In genomic region chr9:132994410-132995120, GRCh38 we compare ENCODE assay signal across 1 cellular context.
TF ChIP-seq lines count a peak whose summit lies in the region.

No MANE protein-coding gene starts in this region.

TF ChIP-seq in K562, 482 proteins besides CTCF, POLR2A, EP300 and RAD21 (continued from another document):
- TF ChIP-seq SOX6 (IDR thresholded peaks at IDR 0.05) (peak; percentile 96), NFE2L1 (tag; IDR thresholded peaks at IDR 0.05; ENCODE audit: borderline replicate concordance, low read depth) (no peak), SMARCE1 (IDR thresholded peaks at IDR 0.05) (peak; percentile 61), TCF7L2 (IDR thresholded peaks at IDR 0.05; ENCODE audit: low read depth, low read length) (no peak), POLR2AphosphoS5 (IDR thresholded peaks at IDR 0.05; ENCODE audit: control insufficient read depth, insufficient read depth, low read depth, low read length) (peak; percentile 50; the same call in 1 of the 2 replicates), ARID1B (IDR thresholded peaks at IDR 0.05) (peak; percentile 89), IRF9 (tag; IDR thresholded peaks at IDR 0.05) (no peak), UBTF (IDR thresholded peaks at IDR 0.05; ENCODE audit: borderline replicate concordance in 1 of 2, low read depth in 2 of 2, low read length in 2 of 2) (peak in 1 of 2 experiments; percentile 59; a peak in 1 of 4 replicates), SRF (CRISPR knock-in tag; IDR thresholded peaks at IDR 0.05) (peak in 1 of 2 experiments; percentile 58; a peak in 2 of 4 replicates), POLR2G (IDR thresholded peaks at IDR 0.05; ENCODE audit: low read depth, low read length) (peak; percentile 60), NFIC (IDR thresholded peaks at IDR 0.05) (peak; percentile 60; the same call in 1 of the 2 replicates), KLF16 (IDR thresholded peaks at IDR 0.05) (peak; percentile 86), ZNF274 (IDR thresholded peaks at IDR 0.05; ENCODE audit: borderline replicate concordance, low read depth, low read length) (no peak), NR2C2 (CRISPR knock-in tag; IDR thresholded peaks at IDR 0.05) (no peak), NR2C2 (tag; IDR thresholded peaks at IDR 0.05) (no peak), ELF1 (tag; IDR thresholded peaks at IDR 0.05) (no peak), JUN (IDR thresholded peaks at IDR 0.05; ENCODE audit: borderline replicate concordance, low read depth, low read length) (peak; percentile 63; the same call in 1 of the 2 replicates), JUN (CRISPR knock-in tag; IDR thresholded peaks at IDR 0.05; ENCODE audit: borderline replicate concordance) (0 out of 2 replicates have a peak, but pooled peaks have one; percentile 25), LARP7 (IDR thresholded peaks at IDR 0.05) (no peak), CCNT2 (IDR thresholded peaks at IDR 0.05; ENCODE audit: borderline replicate concordance, extremely low read depth, insufficient read length, low read depth, low read length) (peak; percentile 81), FOXK2 (conservative IDR thresholded peaks at IDR 0.05 in 1 of 2, IDR thresholded peaks at IDR 0.05 in 1 of 2; ENCODE audit: low read depth in 2 of 2) (peak; percentile 43 to 61; a peak in 2 of 4 replicates), GABPA (tag; conservative IDR thresholded peaks at IDR 0.05; ENCODE audit: low read depth) (peak; percentile 39), HIVEP1 (CRISPR knock-in tag; IDR thresholded peaks at IDR 0.05) (no peak), MCM7 (IDR thresholded peaks at IDR 0.05) (no peak), MAFK (IDR thresholded peaks at IDR 0.05; ENCODE audit: low read length) (0 out of 2 replicates have a peak, but pooled peaks have one; percentile 0), ZNF24 (IDR thresholded peaks at IDR 0.05) (peak; percentile 71; the same call in 1 of the 2 replicates), ZNF717 (CRISPR knock-in tag; IDR thresholded peaks at IDR 0.05) (no peak), CBFA2T3 (IDR thresholded peaks at IDR 0.05) (peak; percentile 89), MTA3 (IDR thresholded peaks at IDR 0.05; ENCODE audit: borderline replicate concordance) (peak; percentile 66; the same call in 1 of the 2 replicates), ZC3H4 (CRISPR knock-in tag; IDR thresholded peaks at IDR 0.05; ENCODE audit: borderline replicate concordance) (no peak), PRDM10 (IDR thresholded peaks at IDR 0.05; ENCODE audit: partially characterized antibody) (peak; percentile 30), HCFC1 (IDR thresholded peaks at IDR 0.05; ENCODE audit: low read depth, low read length) (no peak), ZNF121 (CRISPR knock-in tag; conservative IDR thresholded peaks at IDR 0.05) (no peak), PTRF (tag; IDR thresholded peaks at IDR 0.05) (no peak), FOXA3 (CRISPR knock-in tag; conservative IDR thresholded peaks at IDR 0.05 in 1 of 2, IDR thresholded peaks at IDR 0.05 in 1 of 2) (peak in 1 of 2 experiments; percentile 79; a peak in 2 of 4 replicates), ZNF639 (CRISPR knock-in tag; conservative IDR thresholded peaks at IDR 0.05 in 1 of 2, IDR thresholded peaks at IDR 0.05 in 1 of 2) (0 out of 4 replicates have a peak, but pooled peaks of 1 of the 2 experiments have one; percentile 50), ZFP36 (IDR thresholded peaks at IDR 0.05; ENCODE audit: low read depth, low read length, partially characterized antibody) (peak; percentile 26), USF1 (CRISPR knock-in tag; IDR thresholded peaks at IDR 0.05) (peak; percentile 51), HES1 (IDR thresholded peaks at IDR 0.05; ENCODE audit: low read depth) (peak; percentile 78)
- TF ChIP-seq, protein P1, sequence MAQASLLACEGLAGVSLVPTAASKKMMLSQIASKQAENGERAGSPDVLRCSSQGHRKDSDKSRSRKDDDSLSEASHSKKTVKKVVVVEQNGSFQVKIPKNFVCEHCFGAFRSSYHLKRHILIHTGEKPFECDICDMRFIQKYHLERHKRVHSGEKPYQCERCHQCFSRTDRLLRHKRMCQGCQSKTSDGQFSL (CRISPR knock-in tag; IDR thresholded peaks at IDR 0.05) = no peak
- TF ChIP-seq, protein P1 (tag; IDR thresholded peaks at IDR 0.05) = no peak
- TF ChIP-seq, protein P2, sequence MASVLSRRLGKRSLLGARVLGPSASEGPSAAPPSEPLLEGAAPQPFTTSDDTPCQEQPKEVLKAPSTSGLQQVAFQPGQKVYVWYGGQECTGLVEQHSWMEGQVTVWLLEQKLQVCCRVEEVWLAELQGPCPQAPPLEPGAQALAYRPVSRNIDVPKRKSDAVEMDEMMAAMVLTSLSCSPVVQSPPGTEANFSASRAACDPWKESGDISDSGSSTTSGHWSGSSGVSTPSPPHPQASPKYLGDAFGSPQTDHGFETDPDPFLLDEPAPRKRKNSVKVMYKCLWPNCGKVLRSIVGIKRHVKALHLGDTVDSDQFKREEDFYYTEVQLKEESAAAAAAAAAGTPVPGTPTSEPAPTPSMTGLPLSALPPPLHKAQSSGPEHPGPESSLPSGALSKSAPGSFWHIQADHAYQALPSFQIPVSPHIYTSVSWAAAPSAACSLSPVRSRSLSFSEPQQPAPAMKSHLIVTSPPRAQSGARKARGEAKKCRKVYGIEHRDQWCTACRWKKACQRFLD (CRISPR knock-in tag; IDR thresholded peaks at IDR 0.05) = peak; percentile 59
- TF ChIP-seq, protein P3, sequence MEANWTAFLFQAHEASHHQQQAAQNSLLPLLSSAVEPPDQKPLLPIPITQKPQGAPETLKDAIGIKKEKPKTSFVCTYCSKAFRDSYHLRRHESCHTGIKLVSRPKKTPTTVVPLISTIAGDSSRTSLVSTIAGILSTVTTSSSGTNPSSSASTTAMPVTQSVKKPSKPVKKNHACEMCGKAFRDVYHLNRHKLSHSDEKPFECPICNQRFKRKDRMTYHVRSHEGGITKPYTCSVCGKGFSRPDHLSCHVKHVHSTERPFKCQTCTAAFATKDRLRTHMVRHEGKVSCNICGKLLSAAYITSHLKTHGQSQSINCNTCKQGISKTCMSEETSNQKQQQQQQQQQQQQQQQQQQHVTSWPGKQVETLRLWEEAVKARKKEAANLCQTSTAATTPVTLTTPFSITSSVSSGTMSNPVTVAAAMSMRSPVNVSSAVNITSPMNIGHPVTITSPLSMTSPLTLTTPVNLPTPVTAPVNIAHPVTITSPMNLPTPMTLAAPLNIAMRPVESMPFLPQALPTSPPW (CRISPR knock-in tag; IDR thresholded peaks at IDR 0.05) = peak; percentile 83
- TF ChIP-seq, protein P4, sequence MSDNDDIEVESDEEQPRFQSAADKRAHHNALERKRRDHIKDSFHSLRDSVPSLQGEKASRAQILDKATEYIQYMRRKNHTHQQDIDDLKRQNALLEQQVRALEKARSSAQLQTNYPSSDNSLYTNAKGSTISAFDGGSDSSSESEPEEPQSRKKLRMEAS (CRISPR knock-in tag; IDR thresholded peaks at IDR 0.05) = no peak
